In genomic region chr4:102326951-102327350, GRCh38 we compare ENCODE assay signal across 18 cellular contexts.
"Had no signal": no experiment of that assay in that cellular context is flagged by ENCODE, and none has a peak within 500 bp of the region (broad histone marks: within the 10 kb centered on the region; RNA-seq: fewer than 3 reads in every experiment).

No MANE protein-coding gene starts in this region.

- DNase-seq: effector memory CD4-positive, alpha-beta T cell; heart right ventricle; hypothalamus; kidney glomerular epithelial cell; mammary epithelial cell; natural killer cell; posterior cingulate gyrus; small intestine; stimulated activated CD4-positive, alpha-beta T cell treated with anti-CD3 and anti-CD28 coated beads, Interleukin-12 subunit alpha, Interleukin-12 subunit beta, amount 100 ng/mL, for 4 hours; stimulated activated naive CD4-positive, alpha-beta T cell; stomach; substantia nigra; transverse colon had no signal

- FAIRE-seq: endometrium, frontal cortex, islet of Langerhans, small intestine had no signal

- ATAC-seq: esophagus mucosa, heart right ventricle, left lobe of liver, natural killer cell had no signal
